In the genomic region with DNA sequence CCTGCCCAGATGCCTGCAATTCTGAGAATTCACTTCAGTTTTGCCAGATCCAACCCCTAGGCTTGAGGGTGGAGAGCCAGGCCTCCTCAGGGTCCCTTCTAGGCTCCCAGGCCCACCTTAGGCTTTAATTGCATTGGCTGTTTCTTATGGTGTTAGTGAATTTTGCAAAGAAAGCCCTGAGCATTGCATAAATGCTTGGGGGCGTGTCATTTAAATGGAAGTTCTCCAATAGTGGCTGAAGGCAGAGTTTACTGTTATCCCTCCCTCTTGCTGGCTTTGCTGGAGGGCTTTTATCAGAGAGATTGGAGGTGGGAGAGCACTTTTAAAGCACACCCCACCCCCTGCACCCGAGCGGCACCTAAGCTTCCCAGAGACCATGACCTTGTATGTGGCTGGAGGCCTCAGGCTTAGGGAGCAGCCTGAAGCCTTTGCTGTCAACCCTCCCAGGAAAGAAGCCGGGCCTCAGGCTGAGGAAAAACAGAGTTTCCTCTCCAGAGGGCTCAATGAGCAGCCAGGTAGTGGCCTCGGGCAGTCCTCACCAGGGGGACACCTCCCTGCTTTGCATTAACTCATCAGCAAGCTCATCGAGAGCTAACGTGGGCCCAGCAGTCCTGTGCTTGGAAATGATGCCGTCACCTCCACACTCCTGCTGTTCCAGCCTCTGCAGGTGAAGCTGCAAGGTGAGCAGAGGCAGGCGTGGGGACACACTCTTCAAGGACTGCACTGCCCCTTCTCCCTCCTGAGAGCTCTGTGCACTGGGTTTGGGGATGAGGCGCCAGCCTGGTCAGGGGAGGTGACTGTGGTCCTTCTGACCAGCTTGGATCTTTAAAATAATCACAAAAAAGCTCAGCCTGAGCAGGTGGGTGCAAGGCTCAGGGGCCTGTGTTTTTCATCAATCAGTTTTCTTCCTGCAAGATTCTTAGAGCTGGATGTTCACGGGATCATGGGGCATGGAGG, we compare ENCODE assay signal across 29 cellular contexts. TPM values are rescaled to one million over a fixed set of nuclear protein-coding genes. Genes with fewer than 3 reads are reported as not detected.
DNase-seq lines count a peak whose midpoint lies in the region; ATAC-seq and TF ChIP-seq lines count a peak whose summit lies in the region.
"Had no signal": no experiment of that assay in that cellular context is flagged by ENCODE, and none has a peak within 500 bp of the region (broad histone marks: within the 10 kb centered on the region; RNA-seq: fewer than 3 reads in every experiment).

No MANE protein-coding gene starts in this region.

- TF ChIP-seq CTCF in cardiac muscle cell (IDR thresholded peaks at IDR 0.05; ENCODE audit: low read depth, low read length) (no peak), RWPE1 (conservative IDR thresholded peaks at IDR 0.05; ENCODE audit: low read depth) (no peak), fibroblast of villous mesenchyme (IDR thresholded peaks at IDR 0.05; ENCODE audit: insufficient read depth, low read depth, low read length) (no peak), uterus (IDR thresholded peaks at IDR 0.05) (no peak)

- POLR2A ChIA-PET in RWPE1 (lab: Yijun Ruan, JAX; ENCODE audit: low non-redundant PET), result interaction anchor here (0.6 kb wide), 1 partner anchor 1792 kb away, joined by 3 read pairs; no protein-coding TSS in a partner anchor

- H3K27me3 ChIP-seq in cardiac muscle cell (no peaks in the 10 kb centered on the region), uterus (no peaks in the 10 kb centered on the region)
- H3K27me3 ChIP-seq: BLaER1 treated with 17β-estradiol and CSF1 and Interleukin-3, amounts not matched to agents 10 nM and 100 nM; colonic mucosa; esophagus muscularis mucosa; neural progenitor cell; tibial nerve had no signal

- H3K4me1 ChIP-seq in cardiac muscle cell (ENCODE audit: low read depth) (peaks cover 56% of the 10 kb centered on the region), uterus (peaks cover 8 to 15% of the 10 kb centered on the region in 2 donors)
- H3K4me1 ChIP-seq: colonic mucosa, psoas muscle had no signal

- H3K27ac ChIP-seq in cardiac muscle cell (peak overlapping the region; percentile 76), RWPE1 (peak overlapping the region; percentile 22; the same call in 1 of the 2 replicates), uterus (peak overlapping the region; percentile 37 to 81)
- H3K27ac ChIP-seq: BLaER1 treated with 17β-estradiol and CSF1 and Interleukin-3, amounts not matched to agents 10 nM and 100 nM; colonic mucosa; neural progenitor cell; psoas muscle; skin epidermis had no signal

- H3K9me3 ChIP-seq in cardiac muscle cell (ENCODE audit: low read depth), result no peaks in the 10 kb centered on the region
- H3K9me3 ChIP-seq in uterus, result no peaks in the 10 kb centered on the region
- H3K9me3 ChIP-seq: BLaER1 treated with 17β-estradiol and CSF1 and Interleukin-3, amounts not matched to agents 10 nM and 100 nM; Caco-2; colonic mucosa; esophagus muscularis mucosa; psoas muscle; tibial nerve had no signal

- no peak for TF ChIP-seq POLR2A in uterus (IDR thresholded peaks at IDR 0.05)

- ATAC-seq in Right ventricle myocardium superior (ENCODE audit: poor library complexity) (no peak), GM19324 (IDR thresholded peaks at IDR 0.05; ENCODE audit: low FRiP score, unreplicated experiment) (no peak), HG02884 (IDR thresholded peaks at IDR 0.05; ENCODE audit: unreplicated experiment) (no peak), HG02885 (IDR thresholded peaks at IDR 0.05; ENCODE audit: poor library complexity, unreplicated experiment) (no peak)
- ATAC-seq: effector memory CD8-positive, alpha-beta T cell; left lobe of liver; psoas muscle; stimulated activated naive B cell treated with anti-CD40 and anti-IgM and Interleukin-4, amounts not matched to agents 10 μg/mL and 1 μg/mL and 100 μg/mL, for 72 hours had no signal

- DNase-seq in cardiac muscle cell (ENCODE audit: low read depth in 1 of 2, low spot score in 1 of 2) (peak; percentile 64 to 78), Right ventricle myocardium superior (no peak), RWPE1 (ENCODE audit: low spot score) (no peak), fibroblast of villous mesenchyme (ENCODE audit: low read depth) (peak; percentile 37), uterus (peak in 1 of 2 donors; percentile 39)
- DNase-seq: activated CD4-positive, alpha-beta memory T cell treated with anti-CD3 and anti-CD28 coated beads for 36 hours; activated CD4-positive, CD25-positive, alpha-beta regulatory T cell; activated gamma-delta T cell treated with Interleukin-2 at 50 U/mL for 16 hours; Caco-2; colonic mucosa; effector memory CD8-positive, alpha-beta T cell; midbrain; NCI-H1417 treated with DMSO at 0.1 percent for 48 hours; NCI-H2171; NCI-H69; psoas muscle; RPMI8226; stimulated activated naive B cell treated with anti-CD40 and anti-IgM and Interleukin-4, amounts not matched to agents 10 μg/mL and 1 μg/mL and 100 μg/mL, for 72 hours; T1000 had no signal

- no peaks in the 10 kb centered on the region for H3K36me3 ChIP-seq in cardiac muscle cell
- no peaks in the 10 kb centered on the region for H3K36me3 ChIP-seq in uterus
- H3K36me3 ChIP-seq: BLaER1 treated with 17β-estradiol and CSF1 and Interleukin-3, amounts not matched to agents 10 nM and 100 nM; colonic mucosa; esophagus muscularis mucosa; neural progenitor cell; tibial nerve had no signal

- intact Hi-C loops in Right ventricle myocardium superior (cut with DNase I), result no loop called here
- intact Hi-C loops in uterus (cut with DNase I; ENCODE audit: low total_unique reads), result loop anchor here (10.0 kb wide), 1 partner anchor 62 kb away; a partner anchor contains a TSS

- CTCF ChIA-PET in RWPE1 (lab: Yijun Ruan, JAX), result no interaction called here

- H3K4me3 ChIP-seq in cardiac muscle cell (no peak overlapping the region), fibroblast of villous mesenchyme (ENCODE audit: low read depth, low read length) (no peak overlapping the region), uterus (no peak overlapping the region)
- H3K4me3 ChIP-seq: BLaER1 treated with 17β-estradiol and CSF1 and Interleukin-3, amounts not matched to agents 10 nM and 100 nM; colonic mucosa; esophagus muscularis mucosa; neural progenitor cell; psoas muscle; skin epidermis; tibial nerve had no signal

RNA-seq across cellular contexts. Expression of a gene that starts 58.0 kb away (rescaled TPM):
- total RNA-seq in cardiac muscle cell, result 2.4 and 7.6 TPM in 2 replicates
- polyA plus RNA-seq in cardiac muscle cell, result 0.71 and 4.8 TPM in 2 replicates
- total RNA-seq in Right ventricle myocardium superior, result 1.2 TPM
- total RNA-seq in fibroblast of villous mesenchyme, result under 0.01 TPM in 1 of 2 replicates, not detected in the other
- total RNA-seq in uterus, result 1 to 10 TPM in 3 of 4 donors, under 1 TPM in 1; 0.88 to 9.1 (median 2.2) TPM
- total RNA-seq: activated CD4-positive, alpha-beta memory T cell treated with anti-CD3 and anti-CD28 coated beads for 36 hours had no signal
- polyA plus RNA-seq: IgD-negative memory B cell had no signal

Comparison
In these comparisons a context has a peak if more than half of its experiments do, and no peak if none do; other contexts are left out.
1. DNase-seq: peak in cardiac muscle cell (2 of 2) and fibroblast of villous mesenchyme (single experiment); none in Right ventricle myocardium superior (single experiment) and RWPE1 (single experiment).
2. H3K27ac ChIP-seq: peak in every context shown above with its lines; median percentile 76 in cardiac muscle cell; 59 in uterus; 22 in RWPE1.